ENCODE assay signal across 1 cellular context in genomic region chr10:14954001-14954770, GRCh38.
TF ChIP-seq lines count a peak whose summit lies in the region.

TSS of gene DCLRE1C (minus strand) at chr10:14954096. CDS start at chr10:14954010, 86 bp downstream.

TF ChIP-seq in HepG2, 621 proteins besides CTCF, POLR2A, EP300 and RAD21 (continued from another document and continues in another):
- TF ChIP-seq CHD4 (IDR thresholded peaks at IDR 0.05; ENCODE audit: borderline replicate concordance, low read length) (no peak), FOXP1 (IDR thresholded peaks at IDR 0.05) (no peak), FOXP1 (CRISPR knock-in tag; IDR thresholded peaks at IDR 0.05) (0 out of 2 replicates have a peak, but pooled peaks have one; percentile 35), ZBTB34 (CRISPR knock-in tag; IDR thresholded peaks at IDR 0.05) (peak; percentile 94), FOXM1 (CRISPR knock-in tag; IDR thresholded peaks at IDR 0.05) (peak; percentile 88; the same call in 1 of the 2 replicates), ZNF256 (CRISPR knock-in tag; conservative IDR thresholded peaks at IDR 0.05) (peak; percentile 81), ZNF275 (CRISPR knock-in tag; IDR thresholded peaks at IDR 0.05; ENCODE audit: borderline replicate concordance) (peak; percentile 83; the same call in 1 of the 2 replicates), NFE2L2 (IDR thresholded peaks at IDR 0.05; ENCODE audit: low read length) (no peak), SIX4 (CRISPR knock-in tag; IDR thresholded peaks at IDR 0.05) (peak; percentile 54; the same call in 1 of the 2 replicates), NRL (CRISPR knock-in tag; IDR thresholded peaks at IDR 0.05; ENCODE audit: borderline replicate concordance) (peak; percentile 93; the same call in 1 of the 2 replicates), ZNF580 (CRISPR knock-in tag; IDR thresholded peaks at IDR 0.05; ENCODE audit: borderline replicate concordance, low read depth) (peak; percentile 61; the same call in 1 of the 2 replicates), ZMYM2 (CRISPR knock-in tag; IDR thresholded peaks at IDR 0.05) (0 out of 2 replicates have a peak, but pooled peaks have one; percentile 52), ATF2 (CRISPR knock-in tag; IDR thresholded peaks at IDR 0.05) (peak; percentile 78; the same call in 1 of the 2 replicates), PHB2 (IDR thresholded peaks at IDR 0.05; ENCODE audit: partially characterized antibody) (no peak), ZNF605 (CRISPR knock-in tag; IDR thresholded peaks at IDR 0.05) (peak; percentile 85), SSRP1 (CRISPR knock-in tag; IDR thresholded peaks at IDR 0.05) (no peak), ZBTB38 (CRISPR knock-in tag; IDR thresholded peaks at IDR 0.05) (peak; percentile 48; the same call in 1 of the 2 replicates), THAP9 (CRISPR knock-in tag; IDR thresholded peaks at IDR 0.05; ENCODE audit: borderline replicate concordance) (peak; percentile 92), ZNF512B (CRISPR knock-in tag; IDR thresholded peaks at IDR 0.05; ENCODE audit: borderline replicate concordance) (0 out of 2 replicates have a peak, but pooled peaks have one; percentile 36), ZNF687 (CRISPR knock-in tag; IDR thresholded peaks at IDR 0.05) (peak; percentile 99), KAT8 (CRISPR knock-in tag; IDR thresholded peaks at IDR 0.05) (peak; percentile 95), NONO (IDR thresholded peaks at IDR 0.05) (no peak), NONO (CRISPR knock-in tag; conservative IDR thresholded peaks at IDR 0.05) (peak; percentile 94), RARG (CRISPR knock-in tag; IDR thresholded peaks at IDR 0.05; ENCODE audit: low read depth) (no peak), E2F1 (CRISPR knock-in tag; IDR thresholded peaks at IDR 0.05) (peak; percentile 99), ZSCAN12 (CRISPR knock-in tag; IDR thresholded peaks at IDR 0.05) (peak; percentile 48; the same call in 1 of the 2 replicates), ZNF746 (CRISPR knock-in tag; IDR thresholded peaks at IDR 0.05) (0 out of 2 replicates have a peak, but pooled peaks have one; percentile 61), IKZF5 (CRISPR knock-in tag; IDR thresholded peaks at IDR 0.05) (peak; percentile 87), ZNF503 (CRISPR knock-in tag; IDR thresholded peaks at IDR 0.05) (peak; percentile 38; the same call in 1 of the 2 replicates), ZNF230 (CRISPR knock-in tag; IDR thresholded peaks at IDR 0.05) (peak; percentile 83; the same call in 1 of the 2 replicates), ZFAT (CRISPR knock-in tag; conservative IDR thresholded peaks at IDR 0.05) (no peak), ZNF660 (CRISPR knock-in tag; IDR thresholded peaks at IDR 0.05; ENCODE audit: borderline replicate concordance, low read depth) (no peak; the same call in 1 of the 2 replicates), DMTF1 (CRISPR knock-in tag; IDR thresholded peaks at IDR 0.05) (no peak), ZNF788 (CRISPR knock-in tag; IDR thresholded peaks at IDR 0.05; ENCODE audit: borderline replicate concordance) (peak; percentile 73; the same call in 1 of the 2 replicates), ETV5 (CRISPR knock-in tag; IDR thresholded peaks at IDR 0.05; ENCODE audit: borderline replicate concordance) (peak; percentile 93)
